33 cellular contexts compared by ENCODE assay signal in the genomic region with DNA sequence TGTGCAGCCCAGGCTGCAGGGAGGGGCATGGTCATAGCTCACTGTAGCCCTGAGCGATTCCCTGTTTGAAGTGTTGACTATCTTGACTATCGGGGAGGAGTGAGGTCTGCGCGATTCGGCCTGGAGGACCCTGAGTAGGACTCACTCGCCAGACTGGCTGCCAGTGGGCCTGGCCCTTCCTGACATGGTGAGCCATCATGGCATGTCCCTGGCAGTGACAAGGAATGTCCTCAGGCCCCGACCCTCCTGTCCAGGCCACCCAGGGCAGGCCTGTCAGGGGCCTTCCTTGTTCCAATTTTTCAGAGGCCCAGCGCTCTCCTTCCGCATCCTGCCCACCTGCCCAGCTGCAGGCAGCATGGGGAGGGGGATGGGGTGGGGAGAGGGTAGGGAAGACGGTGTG. TPM values are rescaled to one million over a fixed set of nuclear protein-coding genes. Genes with fewer than 3 reads are reported as not detected.
"Had no signal": no experiment of that assay in that cellular context is flagged by ENCODE, and none has a peak within 500 bp of the region (broad histone marks: within the 10 kb centered on the region; RNA-seq: fewer than 3 reads in every experiment).

No MANE protein-coding gene starts in this region.

- ATAC-seq: activated naive CD4-positive, alpha-beta T cell treated with anti-CD3 and anti-CD28 coated beads, Interleukin-2, amount 50 U/mL, for 72 hours; body of pancreas; heart right ventricle; left lobe of liver; lower lobe of right lung; mucosa of descending colon had no signal

- H3K4me3 ChIP-seq: body of pancreas, esophagus squamous epithelium, heart right ventricle, lower lobe of right lung, mucosa of descending colon, ovary, prostate gland, tibial nerve had no signal

- H3K9me3 Mint-ChIP-seq: activated CD4-positive, alpha-beta memory T cell treated with anti-CD3 and anti-CD28 coated beads for 36 hours; activated CD4-positive, alpha-beta T cell treated with anti-CD3 and anti-CD28 coated beads, Interleukin-2, amount 10 ng/mL, durations not matched to agents 24 days and 14 days; activated naive CD4-positive, alpha-beta T cell treated with anti-CD3 and anti-CD28 coated beads, Interleukin-2, amount 50 U/mL, for 72 hours; nephron progenitor cell; T-helper 1 cell treated with Interleukin-12 subunit alpha and Interleukin-12 subunit beta and Interleukin-4 antibody, amounts not matched to agents 30 μg/mL and 1 μg/mL, for 36 hours had no signal

- H3K27ac ChIP-seq: body of pancreas, esophagus squamous epithelium, heart right ventricle, lower lobe of right lung, neutrophil, ovary, prostate gland, tibial nerve, WERI-Rb-1 had no signal

- H3K36me3 ChIP-seq: esophagus squamous epithelium, heart right ventricle, lower lobe of right lung, neutrophil, ovary, prostate gland, tibial nerve, WERI-Rb-1 had no signal

- H3K27me3 ChIP-seq: ovary had no signal

- H3K4me3 Mint-ChIP-seq: activated CD4-positive, alpha-beta memory T cell treated with anti-CD3 and anti-CD28 coated beads for 36 hours had no signal

- H3K27ac Mint-ChIP-seq: activated CD4-positive, alpha-beta memory T cell treated with anti-CD3 and anti-CD28 coated beads for 36 hours; activated CD4-positive, alpha-beta T cell treated with anti-CD3 and anti-CD28 coated beads, Interleukin-2, amount 10 ng/mL, durations not matched to agents 24 days and 14 days; activated naive CD4-positive, alpha-beta T cell treated with anti-CD3 and anti-CD28 coated beads, Interleukin-2, amount 50 U/mL, for 72 hours; nephron progenitor cell; T-helper 1 cell treated with Interleukin-12 subunit alpha and Interleukin-12 subunit beta and Interleukin-4 antibody, amounts not matched to agents 30 μg/mL and 1 μg/mL, for 36 hours had no signal

- H3K36me3 Mint-ChIP-seq: activated CD4-positive, alpha-beta memory T cell treated with anti-CD3 and anti-CD28 coated beads for 36 hours had no signal

- H3K9me3 ChIP-seq: body of pancreas, esophagus squamous epithelium, heart right ventricle, lower lobe of right lung, mucosa of descending colon, neutrophil, ovary, prostate gland, tibial nerve had no signal

- DNase-seq: activated CD4-positive, alpha-beta memory T cell treated with anti-CD3 and anti-CD28 coated beads for 36 hours; activated CD4-positive, alpha-beta T cell treated with anti-CD3 and anti-CD28 coated beads, Interleukin-2, amount 10 ng/mL, durations not matched to agents 24 days and 14 days; activated CD4-positive, CD25-positive, alpha-beta regulatory T cell treated with anti-CD3 and anti-CD28 coated beads, Interleukin-2, amount 50 U/mL, for 72 hours; activated CD8-positive, alpha-beta memory T cell treated with anti-CD3 and anti-CD28 coated beads, Interleukin-2, amount 50 U/mL, for 4 hours; activated gamma-delta T cell; activated T-cell treated with anti-CD3 and anti-CD28 coated beads, Interleukin-2, amount 50 U/mL, for 1 hour; aorta; body of pancreas; cerebellar nuclear complex; cortex of kidney; esophagus squamous epithelium; foreskin melanocyte; heart right ventricle; kidney glomerular epithelial cell; lower lobe of right lung; mesenchymal stem cell; mucosa of descending colon; nephron progenitor cell; retina; stimulated activated naive CD4-positive, alpha-beta T cell; SW 1271; T1000; WERI-Rb-1 had no signal

RNA-seq across cellular contexts. Expression of gene OCA2, which starts 5.2 kb away (rescaled TPM):
- total RNA-seq: activated CD4-positive, alpha-beta memory T cell treated with anti-CD3 and anti-CD28 coated beads for 36 hours; activated CD4-positive, alpha-beta T cell treated with anti-CD3 and anti-CD28 coated beads, Interleukin-2, amount 10 ng/mL, durations not matched to agents 24 days and 14 days; activated CD8-positive, alpha-beta memory T cell treated with anti-CD3 and anti-CD28 coated beads for 36 hours; activated naive CD4-positive, alpha-beta T cell treated with anti-CD3 and anti-CD28 coated beads, Interleukin-2, amount 50 U/mL, for 72 hours; body of pancreas; glomerular endothelial cell; myocyte had no signal
